ENCODE assay signal across 1 cellular context in the genomic region with DNA sequence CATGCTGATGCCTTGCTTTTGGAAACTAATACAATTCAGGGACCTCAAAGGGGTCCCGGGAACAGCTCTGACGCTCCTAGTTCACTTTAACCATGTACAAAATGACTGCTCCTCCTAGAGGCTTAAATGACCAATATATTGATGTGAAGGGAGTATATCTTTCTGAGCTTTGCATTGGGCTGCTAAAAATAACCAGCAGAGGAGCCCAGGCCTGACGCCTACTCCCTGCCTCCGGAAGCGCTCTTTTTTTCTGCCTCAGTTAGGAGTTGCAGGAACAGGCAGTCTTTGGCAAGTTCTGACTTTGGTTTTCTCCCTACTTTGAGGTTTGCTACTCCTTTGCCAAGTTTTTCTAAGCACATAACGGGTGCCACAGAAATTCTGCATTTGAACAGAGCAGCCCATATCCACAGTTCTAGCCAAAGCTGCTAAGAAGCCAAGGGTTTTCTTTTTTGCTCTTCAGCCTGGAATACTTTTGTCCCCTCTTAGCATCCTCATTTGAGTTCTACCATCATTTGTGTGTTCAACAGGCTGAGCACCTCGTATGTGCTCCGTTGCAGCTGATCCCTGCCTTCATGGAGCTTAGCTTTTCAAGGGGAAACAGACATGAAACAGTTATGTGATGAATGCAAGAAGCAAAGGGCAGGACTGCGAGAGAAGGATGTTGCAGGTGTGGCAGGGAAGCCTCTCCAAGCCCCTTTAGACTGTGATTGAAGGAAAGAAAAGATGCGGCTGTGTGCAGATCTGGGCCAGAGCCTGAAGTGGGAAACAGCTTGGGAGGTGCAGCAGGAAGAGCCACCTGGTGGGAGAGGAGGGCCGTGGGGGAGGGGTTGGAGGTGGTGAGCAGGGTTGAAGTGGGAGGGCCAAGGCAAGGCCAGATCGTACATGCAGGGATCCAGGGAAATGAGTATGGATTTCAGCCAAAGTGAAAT.
A peak's percentile ranks its signal among the peaks of the same experiment; 100 is the strongest.
TF ChIP-seq lines count a peak whose summit lies in the region.

No MANE protein-coding gene starts in this region.

TF ChIP-seq in HepG2, 621 proteins besides CTCF, POLR2A, EP300 and RAD21 (continued from another document and continues in another):
- TF ChIP-seq, protein P1, sequence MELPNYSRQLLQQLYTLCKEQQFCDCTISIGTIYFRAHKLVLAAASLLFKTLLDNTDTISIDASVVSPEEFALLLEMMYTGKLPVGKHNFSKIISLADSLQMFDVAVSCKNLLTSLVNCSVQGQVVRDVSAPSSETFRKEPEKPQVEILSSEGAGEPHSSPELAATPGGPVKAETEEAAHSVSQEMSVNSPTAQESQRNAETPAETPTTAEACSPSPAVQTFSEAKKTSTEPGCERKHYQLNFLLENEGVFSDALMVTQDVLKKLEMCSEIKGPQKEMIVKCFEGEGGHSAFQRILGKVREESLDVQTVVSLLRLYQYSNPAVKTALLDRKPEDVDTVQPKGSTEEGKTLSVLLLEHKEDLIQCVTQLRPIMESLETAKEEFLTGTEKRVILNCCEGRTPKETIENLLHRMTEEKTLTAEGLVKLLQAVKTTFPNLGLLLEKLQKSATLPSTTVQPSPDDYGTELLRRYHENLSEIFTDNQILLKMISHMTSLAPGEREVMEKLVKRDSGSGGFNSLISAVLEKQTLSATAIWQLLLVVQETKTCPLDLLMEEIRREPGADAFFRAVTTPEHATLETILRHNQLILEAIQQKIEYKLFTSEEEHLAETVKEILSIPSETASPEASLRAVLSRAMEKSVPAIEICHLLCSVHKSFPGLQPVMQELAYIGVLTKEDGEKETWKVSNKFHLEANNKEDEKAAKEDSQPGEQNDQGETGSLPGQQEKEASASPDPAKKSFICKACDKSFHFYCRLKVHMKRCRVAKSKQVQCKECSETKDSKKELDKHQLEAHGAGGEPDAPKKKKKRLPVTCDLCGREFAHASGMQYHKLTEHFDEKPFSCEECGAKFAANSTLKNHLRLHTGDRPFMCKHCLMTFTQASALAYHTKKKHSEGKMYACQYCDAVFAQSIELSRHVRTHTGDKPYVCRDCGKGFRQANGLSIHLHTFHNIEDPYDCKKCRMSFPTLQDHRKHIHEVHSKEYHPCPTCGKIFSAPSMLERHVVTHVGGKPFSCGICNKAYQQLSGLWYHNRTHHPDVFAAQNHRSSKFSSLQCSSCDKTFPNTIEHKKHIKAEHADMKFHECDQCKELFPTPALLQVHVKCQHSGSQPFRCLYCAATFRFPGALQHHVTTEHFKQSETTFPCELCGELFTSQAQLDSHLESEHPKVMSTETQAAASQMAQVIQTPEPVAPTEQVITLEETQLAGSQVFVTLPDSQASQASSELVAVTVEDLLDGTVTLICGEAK (IDR thresholded peaks at IDR 0.05): no peak
- TF ChIP-seq, protein P1 (CRISPR knock-in tag; IDR thresholded peaks at IDR 0.05): peak; percentile 71
- 0 out of 2 replicates have a peak, but pooled peaks have one; percentile 20 for TF ChIP-seq TBX2 (CRISPR knock-in tag; IDR thresholded peaks at IDR 0.05; ENCODE audit: borderline replicate concordance)
- no peak for TF ChIP-seq RARA (CRISPR knock-in tag; IDR thresholded peaks at IDR 0.05)
- 0 out of 2 replicates have a peak, but pooled peaks have one; percentile 4 for TF ChIP-seq ZNF224 (CRISPR knock-in tag; IDR thresholded peaks at IDR 0.05)
- TF ChIP-seq, protein P2, sequence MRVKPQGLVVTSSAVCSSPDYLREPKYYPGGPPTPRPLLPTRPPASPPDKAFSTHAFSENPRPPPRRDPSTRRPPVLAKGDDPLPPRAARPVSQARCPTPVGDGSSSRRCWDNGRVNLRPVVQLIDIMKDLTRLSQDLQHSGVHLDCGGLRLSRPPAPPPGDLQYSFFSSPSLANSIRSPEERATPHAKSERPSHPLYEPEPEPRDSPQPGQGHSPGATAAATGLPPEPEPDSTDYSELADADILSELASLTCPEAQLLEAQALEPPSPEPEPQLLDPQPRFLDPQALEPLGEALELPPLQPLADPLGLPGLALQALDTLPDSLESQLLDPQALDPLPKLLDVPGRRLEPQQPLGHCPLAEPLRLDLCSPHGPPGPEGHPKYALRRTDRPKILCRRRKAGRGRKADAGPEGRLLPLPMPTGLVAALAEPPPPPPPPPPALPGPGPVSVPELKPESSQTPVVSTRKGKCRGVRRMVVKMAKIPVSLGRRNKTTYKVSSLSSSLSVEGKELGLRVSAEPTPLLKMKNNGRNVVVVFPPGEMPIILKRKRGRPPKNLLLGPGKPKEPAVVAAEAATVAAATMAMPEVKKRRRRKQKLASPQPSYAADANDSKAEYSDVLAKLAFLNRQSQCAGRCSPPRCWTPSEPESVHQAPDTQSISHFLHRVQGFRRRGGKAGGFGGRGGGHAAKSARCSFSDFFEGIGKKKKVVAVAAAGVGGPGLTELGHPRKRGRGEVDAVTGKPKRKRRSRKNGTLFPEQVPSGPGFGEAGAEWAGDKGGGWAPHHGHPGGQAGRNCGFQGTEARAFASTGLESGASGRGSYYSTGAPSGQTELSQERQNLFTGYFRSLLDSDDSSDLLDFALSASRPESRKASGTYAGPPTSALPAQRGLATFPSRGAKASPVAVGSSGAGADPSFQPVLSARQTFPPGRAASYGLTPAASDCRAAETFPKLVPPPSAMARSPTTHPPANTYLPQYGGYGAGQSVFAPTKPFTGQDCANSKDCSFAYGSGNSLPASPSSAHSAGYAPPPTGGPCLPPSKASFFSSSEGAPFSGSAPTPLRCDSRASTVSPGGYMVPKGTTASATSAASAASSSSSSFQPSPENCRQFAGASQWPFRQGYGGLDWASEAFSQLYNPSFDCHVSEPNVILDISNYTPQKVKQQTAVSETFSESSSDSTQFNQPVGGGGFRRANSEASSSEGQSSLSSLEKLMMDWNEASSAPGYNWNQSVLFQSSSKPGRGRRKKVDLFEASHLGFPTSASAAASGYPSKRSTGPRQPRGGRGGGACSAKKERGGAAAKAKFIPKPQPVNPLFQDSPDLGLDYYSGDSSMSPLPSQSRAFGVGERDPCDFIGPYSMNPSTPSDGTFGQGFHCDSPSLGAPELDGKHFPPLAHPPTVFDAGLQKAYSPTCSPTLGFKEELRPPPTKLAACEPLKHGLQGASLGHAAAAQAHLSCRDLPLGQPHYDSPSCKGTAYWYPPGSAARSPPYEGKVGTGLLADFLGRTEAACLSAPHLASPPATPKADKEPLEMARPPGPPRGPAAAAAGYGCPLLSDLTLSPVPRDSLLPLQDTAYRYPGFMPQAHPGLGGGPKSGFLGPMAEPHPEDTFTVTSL (CRISPR knock-in tag; IDR thresholded peaks at IDR 0.05; ENCODE audit: borderline replicate concordance): 0 out of 2 replicates have a peak, but pooled peaks have one; percentile 18
- TF ChIP-seq ZNF709 (CRISPR knock-in tag; IDR thresholded peaks at IDR 0.05): no peak
- TF ChIP-seq, protein P3, sequence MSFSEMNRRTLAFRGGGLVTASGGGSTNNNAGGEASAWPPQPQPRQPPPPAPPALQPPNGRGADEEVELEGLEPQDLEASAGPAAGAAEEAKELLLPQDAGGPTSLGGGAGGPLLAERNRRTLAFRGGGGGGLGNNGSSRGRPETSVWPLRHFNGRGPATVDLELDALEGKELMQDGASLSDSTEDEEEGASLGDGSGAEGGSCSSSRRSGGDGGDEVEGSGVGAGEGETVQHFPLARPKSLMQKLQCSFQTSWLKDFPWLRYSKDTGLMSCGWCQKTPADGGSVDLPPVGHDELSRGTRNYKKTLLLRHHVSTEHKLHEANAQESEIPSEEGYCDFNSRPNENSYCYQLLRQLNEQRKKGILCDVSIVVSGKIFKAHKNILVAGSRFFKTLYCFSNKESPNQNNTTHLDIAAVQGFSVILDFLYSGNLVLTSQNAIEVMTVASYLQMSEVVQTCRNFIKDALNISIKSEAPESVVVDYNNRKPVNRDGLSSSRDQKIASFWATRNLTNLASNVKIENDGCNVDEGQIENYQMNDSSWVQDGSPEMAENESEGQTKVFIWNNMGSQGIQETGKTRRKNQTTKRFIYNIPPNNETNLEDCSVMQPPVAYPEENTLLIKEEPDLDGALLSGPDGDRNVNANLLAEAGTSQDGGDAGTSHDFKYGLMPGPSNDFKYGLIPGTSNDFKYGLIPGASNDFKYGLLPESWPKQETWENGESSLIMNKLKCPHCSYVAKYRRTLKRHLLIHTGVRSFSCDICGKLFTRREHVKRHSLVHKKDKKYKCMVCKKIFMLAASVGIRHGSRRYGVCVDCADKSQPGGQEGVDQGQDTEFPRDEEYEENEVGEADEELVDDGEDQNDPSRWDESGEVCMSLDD (CRISPR knock-in tag; IDR thresholded peaks at IDR 0.05; ENCODE audit: borderline replicate concordance): 0 out of 2 replicates have a peak, but pooled peaks have one; percentile 48
- TF ChIP-seq ZNF768 (CRISPR knock-in tag; IDR thresholded peaks at IDR 0.05): no peak
- no peak for TF ChIP-seq ELF4 (CRISPR knock-in tag; IDR thresholded peaks at IDR 0.05; ENCODE audit: borderline replicate concordance)
- 0 out of 2 replicates have a peak, but pooled peaks have one; percentile 51 for TF ChIP-seq ZNF264 (CRISPR knock-in tag; IDR thresholded peaks at IDR 0.05)
- TF ChIP-seq, protein P4, sequence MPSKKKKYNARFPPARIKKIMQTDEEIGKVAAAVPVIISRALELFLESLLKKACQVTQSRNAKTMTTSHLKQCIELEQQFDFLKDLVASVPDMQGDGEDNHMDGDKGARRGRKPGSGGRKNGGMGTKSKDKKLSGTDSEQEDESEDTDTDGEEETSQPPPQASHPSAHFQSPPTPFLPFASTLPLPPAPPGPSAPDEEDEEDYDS (CRISPR knock-in tag; IDR thresholded peaks at IDR 0.05): peak; percentile 36; the same call in 1 of the 2 replicates
- no peak for TF ChIP-seq ZNF496 (CRISPR knock-in tag; IDR thresholded peaks at IDR 0.05; ENCODE audit: insufficient replicate concordance)
- TF ChIP-seq PHF8 (CRISPR knock-in tag; IDR thresholded peaks at IDR 0.05): peak; percentile 32; the same call in 1 of the 2 replicates
- TF ChIP-seq ZBTB21 (CRISPR knock-in tag; IDR thresholded peaks at IDR 0.05): no peak
- TF ChIP-seq, protein P5, sequence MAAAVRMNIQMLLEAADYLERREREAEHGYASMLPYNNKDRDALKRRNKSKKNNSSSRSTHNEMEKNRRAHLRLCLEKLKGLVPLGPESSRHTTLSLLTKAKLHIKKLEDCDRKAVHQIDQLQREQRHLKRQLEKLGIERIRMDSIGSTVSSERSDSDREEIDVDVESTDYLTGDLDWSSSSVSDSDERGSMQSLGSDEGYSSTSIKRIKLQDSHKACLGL (CRISPR knock-in tag; IDR thresholded peaks at IDR 0.05): no peak; the same call in 1 of the 2 replicates
- no peak for TF ChIP-seq ZNF256 (CRISPR knock-in tag; conservative IDR thresholded peaks at IDR 0.05)
- TF ChIP-seq ZNF335 (CRISPR knock-in tag; IDR thresholded peaks at IDR 0.05): 0 out of 2 replicates have a peak, but pooled peaks have one; percentile 23
- TF ChIP-seq ZNF567 (CRISPR knock-in tag; IDR thresholded peaks at IDR 0.05; ENCODE audit: borderline replicate concordance): 0 out of 2 replicates have a peak, but pooled peaks have one; percentile 31
- TF ChIP-seq, protein P6, sequence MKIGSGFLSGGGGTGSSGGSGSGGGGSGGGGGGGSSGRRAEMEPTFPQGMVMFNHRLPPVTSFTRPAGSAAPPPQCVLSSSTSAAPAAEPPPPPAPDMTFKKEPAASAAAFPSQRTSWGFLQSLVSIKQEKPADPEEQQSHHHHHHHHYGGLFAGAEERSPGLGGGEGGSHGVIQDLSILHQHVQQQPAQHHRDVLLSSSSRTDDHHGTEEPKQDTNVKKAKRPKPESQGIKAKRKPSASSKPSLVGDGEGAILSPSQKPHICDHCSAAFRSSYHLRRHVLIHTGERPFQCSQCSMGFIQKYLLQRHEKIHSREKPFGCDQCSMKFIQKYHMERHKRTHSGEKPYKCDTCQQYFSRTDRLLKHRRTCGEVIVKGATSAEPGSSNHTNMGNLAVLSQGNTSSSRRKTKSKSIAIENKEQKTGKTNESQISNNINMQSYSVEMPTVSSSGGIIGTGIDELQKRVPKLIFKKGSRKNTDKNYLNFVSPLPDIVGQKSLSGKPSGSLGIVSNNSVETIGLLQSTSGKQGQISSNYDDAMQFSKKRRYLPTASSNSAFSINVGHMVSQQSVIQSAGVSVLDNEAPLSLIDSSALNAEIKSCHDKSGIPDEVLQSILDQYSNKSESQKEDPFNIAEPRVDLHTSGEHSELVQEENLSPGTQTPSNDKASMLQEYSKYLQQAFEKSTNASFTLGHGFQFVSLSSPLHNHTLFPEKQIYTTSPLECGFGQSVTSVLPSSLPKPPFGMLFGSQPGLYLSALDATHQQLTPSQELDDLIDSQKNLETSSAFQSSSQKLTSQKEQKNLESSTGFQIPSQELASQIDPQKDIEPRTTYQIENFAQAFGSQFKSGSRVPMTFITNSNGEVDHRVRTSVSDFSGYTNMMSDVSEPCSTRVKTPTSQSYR (CRISPR knock-in tag; IDR thresholded peaks at IDR 0.05; ENCODE audit: borderline replicate concordance): peak; percentile 96
- TF ChIP-seq LCORL (IDR thresholded peaks at IDR 0.05): no peak
- peak; percentile 36; the same call in 1 of the 2 replicates for TF ChIP-seq LCORL (CRISPR knock-in tag; IDR thresholded peaks at IDR 0.05)
- TF ChIP-seq, protein P7, sequence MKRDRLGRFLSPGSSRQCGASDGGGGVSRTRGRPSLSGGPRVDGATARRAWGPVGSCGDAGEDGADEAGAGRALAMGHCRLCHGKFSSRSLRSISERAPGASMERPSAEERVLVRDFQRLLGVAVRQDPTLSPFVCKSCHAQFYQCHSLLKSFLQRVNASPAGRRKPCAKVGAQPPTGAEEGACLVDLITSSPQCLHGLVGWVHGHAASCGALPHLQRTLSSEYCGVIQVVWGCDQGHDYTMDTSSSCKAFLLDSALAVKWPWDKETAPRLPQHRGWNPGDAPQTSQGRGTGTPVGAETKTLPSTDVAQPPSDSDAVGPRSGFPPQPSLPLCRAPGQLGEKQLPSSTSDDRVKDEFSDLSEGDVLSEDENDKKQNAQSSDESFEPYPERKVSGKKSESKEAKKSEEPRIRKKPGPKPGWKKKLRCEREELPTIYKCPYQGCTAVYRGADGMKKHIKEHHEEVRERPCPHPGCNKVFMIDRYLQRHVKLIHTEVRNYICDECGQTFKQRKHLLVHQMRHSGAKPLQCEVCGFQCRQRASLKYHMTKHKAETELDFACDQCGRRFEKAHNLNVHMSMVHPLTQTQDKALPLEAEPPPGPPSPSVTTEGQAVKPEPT (CRISPR knock-in tag; IDR thresholded peaks at IDR 0.05; ENCODE audit: low read depth): no peak
- no peak for TF ChIP-seq ATRX (CRISPR knock-in tag; IDR thresholded peaks at IDR 0.05; ENCODE audit: borderline replicate concordance)
- 0 out of 2 replicates have a peak, but pooled peaks have one; percentile 11 for TF ChIP-seq CAMTA2 (CRISPR knock-in tag; IDR thresholded peaks at IDR 0.05; ENCODE audit: borderline replicate concordance)
